In genomic region chr2:161063074-161063945, GRCh38 we compare ENCODE assay signal across 8 cellular contexts.
DNase-seq lines count a peak whose midpoint lies in the region; ATAC-seq lines count a peak whose summit lies in the region.

No MANE protein-coding gene starts in this region.

- CTCF ChIA-PET in activated CD8-positive, alpha-beta T cell treated with anti-CD3 and anti-CD28 coated beads, Interleukin-2, amount 10 ng/mL, durations not matched to agents 7 days and 5 days (lab: Charles Lee) = interaction anchor here (0.6 to 5.3 kb wide), 82 partner anchors 10 to 954 kb away, joined by 3 to 92 read pairs (median 4); partner anchors contain the start of gene PSMD14

- ATAC-seq in GM19463 (IDR thresholded peaks at IDR 0.05; ENCODE audit: unreplicated experiment) = peak; percentile 89
- ATAC-seq in HG03571 (IDR thresholded peaks at IDR 0.05; ENCODE audit: unreplicated experiment) = peak; percentile 93
- peak; percentile 90 for ATAC-seq in activated CD8-positive, alpha-beta T cell treated with anti-CD3 and anti-CD28 coated beads, Interleukin-2, amount 10 ng/mL, durations not matched to agents 7 days and 5 days

- no peaks in the 10 kb centered on the region for H3K36me3 ChIP-seq in endocrine pancreas (ENCODE audit: control insufficient read depth, insufficient read depth, low read length)

- no peaks in the 10 kb centered on the region for H3K36me3 Mint-ChIP-seq in activated CD8-positive, alpha-beta T cell treated with anti-CD3 and anti-CD28 coated beads, Interleukin-2, amount 10 ng/mL, durations not matched to agents 7 days and 5 days (ENCODE audit: low read depth)

- peak; percentile 89 for DNase-seq in COR-L47 (lab: John Stamatoyannopoulos, UW)
- peak; percentile 92 for DNase-seq in NCI-H82 (lab: John Stamatoyannopoulos, UW)
- DNase-seq in activated CD8-positive, alpha-beta T cell treated with anti-CD3 and anti-CD28 coated beads, Interleukin-2, amount 10 ng/mL, durations not matched to agents 7 days and 5 days = peak; percentile 79
- peak; percentile 82 for DNase-seq in middle frontal gyrus (ENCODE audit: extremely low spot score, low spot score)
- DNase-seq in stimulated activated CD8-positive, alpha-beta memory T cell treated with anti-CD3 and anti-CD28 coated beads, Interleukin-2, amount 100 ng/mL, for 48 hours (ENCODE audit: low read depth in 2 of 2) = peak; percentile 28 to 40

- H3K9me3 ChIP-seq in endocrine pancreas (ENCODE audit: control insufficient read depth, low read length) = no peaks in the 10 kb centered on the region

- no peak overlapping the region for H3K4me3 Mint-ChIP-seq in activated CD8-positive, alpha-beta T cell treated with anti-CD3 and anti-CD28 coated beads, Interleukin-2, amount 10 ng/mL, durations not matched to agents 7 days and 5 days

- H3K27me3 Mint-ChIP-seq in activated CD8-positive, alpha-beta T cell treated with anti-CD3 and anti-CD28 coated beads, Interleukin-2, amount 10 ng/mL, durations not matched to agents 7 days and 5 days (ENCODE audit: low read depth) = peaks cover 4% of the 10 kb centered on the region

- no peaks in the 10 kb centered on the region for H3K9me3 Mint-ChIP-seq in activated CD8-positive, alpha-beta T cell treated with anti-CD3 and anti-CD28 coated beads, Interleukin-2, amount 10 ng/mL, durations not matched to agents 7 days and 5 days (ENCODE audit: insufficient read depth)

- no peak overlapping the region for H3K27ac Mint-ChIP-seq in activated CD8-positive, alpha-beta T cell treated with anti-CD3 and anti-CD28 coated beads, Interleukin-2, amount 10 ng/mL, durations not matched to agents 7 days and 5 days

- peak overlapping the region; percentile 49 for H3K9ac ChIP-seq in endocrine pancreas (ENCODE audit: control insufficient read depth, insufficient read depth, low read length)

- H3K27me3 ChIP-seq in endocrine pancreas (ENCODE audit: control insufficient read depth, insufficient read depth, low read length) = no peaks in the 10 kb centered on the region

- no peaks in the 10 kb centered on the region for H3K4me1 ChIP-seq in endocrine pancreas (ENCODE audit: control insufficient read depth, insufficient read depth, low read length)

- H3K4me1 Mint-ChIP-seq in activated CD8-positive, alpha-beta T cell treated with anti-CD3 and anti-CD28 coated beads, Interleukin-2, amount 10 ng/mL, durations not matched to agents 7 days and 5 days (ENCODE audit: low read depth) = peaks cover 10% of the 10 kb centered on the region

- peak overlapping the region; percentile 37 for H3K4me3 ChIP-seq in endocrine pancreas (ENCODE audit: control insufficient read depth, insufficient read depth, low read length)

- POLR2A ChIA-PET in activated CD8-positive, alpha-beta T cell treated with anti-CD3 and anti-CD28 coated beads, Interleukin-2, amount 10 ng/mL, durations not matched to agents 7 days and 5 days (lab: Charles Lee) = interaction anchor here (1.4 kb wide), 1 partner anchor 13 kb away, joined by 5 read pairs; no protein-coding TSS in a partner anchor

Comparison
In these comparisons a context has a peak if more than half of its experiments do, and no peak if none do; other contexts are left out.
1. Peak in every context shown above with its lines: DNase-seq, ATAC-seq and H3K4me3 ChIP-seq.
2. DNase-seq: peak in every context shown above with its lines; median percentile 92 in NCI-H82; 89 in COR-L47; 82 in middle frontal gyrus; 79 in activated CD8-positive, alpha-beta T cell treated with anti-CD3 and anti-CD28 coated beads, Interleukin-2, amount 10 ng/mL, durations not matched to agents 7 days and 5 days; 34 in stimulated activated CD8-positive, alpha-beta memory T cell treated with anti-CD3 and anti-CD28 coated beads, Interleukin-2, amount 100 ng/mL, for 48 hours.